8 cellular contexts compared by ENCODE assay signal in the genomic region with DNA sequence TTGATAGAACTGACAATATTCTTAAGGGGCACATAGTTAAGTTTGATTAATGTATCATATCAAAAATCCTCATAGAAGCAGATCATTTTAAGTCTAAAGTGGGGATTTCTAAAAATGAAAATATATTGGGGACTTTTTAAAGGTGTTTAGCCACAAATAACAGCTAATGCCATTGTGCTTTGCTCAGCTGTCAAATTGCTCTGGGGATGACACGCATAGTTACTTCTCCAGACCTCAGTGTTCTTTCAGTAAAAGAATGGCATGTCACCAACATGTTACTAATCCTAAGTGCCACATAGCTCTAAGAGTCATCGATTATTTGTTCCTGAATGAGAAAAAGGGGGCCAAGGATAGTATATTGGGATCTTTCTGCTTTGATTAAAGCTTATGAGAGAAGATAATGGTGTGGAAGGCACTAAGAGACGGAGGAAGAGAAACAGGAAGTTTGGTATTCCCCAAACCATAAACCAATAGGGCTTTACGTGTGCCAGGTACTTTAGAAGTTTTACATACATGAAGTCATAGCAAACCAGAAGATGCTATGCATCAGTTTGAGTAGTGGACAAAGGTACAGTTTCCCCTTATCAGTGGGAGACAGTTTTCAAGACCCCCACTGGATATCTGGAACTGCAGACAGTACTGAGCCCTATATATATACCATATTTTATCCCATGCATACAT.
DNase-seq lines count a peak whose midpoint lies in the region; ATAC-seq lines count a peak whose summit lies in the region.
"Not testable (repeated sequence)": the region's sequence is repeated elsewhere in the genome, so short reads cannot be mapped to it uniquely, and the experiment has no call there.

No MANE protein-coding gene starts in this region.

- H3K27ac Mint-ChIP-seq in stimulated activated naive CD8-positive, alpha-beta T cell treated with anti-CD3 and anti-CD28 coated beads, Interleukin-15, amount 100 ng/mL, for 72 hours: not testable (repeated sequence)

- H3K4me3 Mint-ChIP-seq in stimulated activated naive CD8-positive, alpha-beta T cell treated with anti-CD3 and anti-CD28 coated beads, Interleukin-15, amount 100 ng/mL, for 72 hours: not testable (repeated sequence)

- not testable (repeated sequence) for H3K27me3 Mint-ChIP-seq in stimulated activated naive CD8-positive, alpha-beta T cell treated with anti-CD3 and anti-CD28 coated beads, Interleukin-15, amount 100 ng/mL, for 72 hours

- peak; percentile 59 for ATAC-seq in GM18508 (IDR thresholded peaks at IDR 0.05; ENCODE audit: insufficient read depth, unreplicated experiment)
- ATAC-seq in GM19043 (IDR thresholded peaks at IDR 0.05; ENCODE audit: low read depth, unreplicated experiment): peak; percentile 48
- ATAC-seq in GM21381 (IDR thresholded peaks at IDR 0.05; ENCODE audit: unreplicated experiment): peak; percentile 52
- peak; percentile 79 for ATAC-seq in HG02588 (IDR thresholded peaks at IDR 0.05; ENCODE audit: unreplicated experiment)
- ATAC-seq in HG02973 (IDR thresholded peaks at IDR 0.05; ENCODE audit: unreplicated experiment): peak; percentile 73
- ATAC-seq in HG03196 (IDR thresholded peaks at IDR 0.05; ENCODE audit: unreplicated experiment): peak; percentile 56
- peak; percentile 66 for ATAC-seq in HG03575 (IDR thresholded peaks at IDR 0.05; ENCODE audit: extremely low read depth, insufficient number of reproducible peaks, low FRiP score, unreplicated experiment)
- ATAC-seq in stimulated activated naive CD8-positive, alpha-beta T cell treated with anti-CD3 and anti-CD28 coated beads, Interleukin-15, amount 100 ng/mL, for 72 hours: peak; percentile 66

- not testable (repeated sequence) for DNase-seq in stimulated activated naive CD8-positive, alpha-beta T cell treated with anti-CD3 and anti-CD28 coated beads, Interleukin-15, amount 100 ng/mL, for 72 hours

- not testable (repeated sequence) for H3K4me1 Mint-ChIP-seq in stimulated activated naive CD8-positive, alpha-beta T cell treated with anti-CD3 and anti-CD28 coated beads, Interleukin-15, amount 100 ng/mL, for 72 hours

- H3K9me3 Mint-ChIP-seq in stimulated activated naive CD8-positive, alpha-beta T cell treated with anti-CD3 and anti-CD28 coated beads, Interleukin-15, amount 100 ng/mL, for 72 hours: not testable (repeated sequence)
